In the genomic region with DNA sequence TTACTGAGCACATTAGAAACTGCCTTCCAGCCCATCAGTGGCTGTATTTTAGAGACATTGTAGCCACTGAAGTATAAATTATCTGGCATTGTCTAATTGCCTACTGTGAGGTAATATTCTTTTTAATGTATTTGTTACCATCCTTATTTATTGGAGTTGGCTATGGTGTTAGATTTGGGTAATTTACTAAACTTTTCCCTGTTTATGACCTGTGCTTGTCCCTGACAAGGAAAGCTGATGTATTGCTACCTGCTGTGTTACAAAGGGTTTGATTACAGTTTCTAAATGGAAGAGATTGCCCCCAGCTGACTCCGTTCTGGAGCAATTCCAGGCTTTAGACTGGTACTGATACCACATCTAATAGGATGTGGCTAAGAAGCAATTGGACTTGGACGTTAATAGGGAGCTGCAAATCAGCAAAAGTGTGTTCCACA, we compare ENCODE assay signal across 1 cellular context.
TF ChIP-seq lines count a peak whose summit lies in the region.

No MANE protein-coding gene starts in this region.

TF ChIP-seq in HEK293, 187 proteins besides CTCF, POLR2A, EP300 and RAD21 (continued from another document and continues in another):
- TF ChIP-seq, protein P1, sequence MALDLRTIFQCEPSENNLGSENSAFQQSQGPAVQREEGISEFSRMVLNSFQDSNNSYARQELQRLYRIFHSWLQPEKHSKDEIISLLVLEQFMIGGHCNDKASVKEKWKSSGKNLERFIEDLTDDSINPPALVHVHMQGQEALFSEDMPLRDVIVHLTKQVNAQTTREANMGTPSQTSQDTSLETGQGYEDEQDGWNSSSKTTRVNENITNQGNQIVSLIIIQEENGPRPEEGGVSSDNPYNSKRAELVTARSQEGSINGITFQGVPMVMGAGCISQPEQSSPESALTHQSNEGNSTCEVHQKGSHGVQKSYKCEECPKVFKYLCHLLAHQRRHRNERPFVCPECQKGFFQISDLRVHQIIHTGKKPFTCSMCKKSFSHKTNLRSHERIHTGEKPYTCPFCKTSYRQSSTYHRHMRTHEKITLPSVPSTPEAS (tag by site-specific recombination; IDR thresholded peaks at IDR 0.05): peak; percentile 34; the same call in 1 of the 2 replicates
- no peak for TF ChIP-seq ZNF623 (tag by site-specific recombination; IDR thresholded peaks at IDR 0.05)
- no peak for TF ChIP-seq WT1 (tag by site-specific recombination; IDR thresholded peaks at IDR 0.05)
- TF ChIP-seq, protein P2, sequence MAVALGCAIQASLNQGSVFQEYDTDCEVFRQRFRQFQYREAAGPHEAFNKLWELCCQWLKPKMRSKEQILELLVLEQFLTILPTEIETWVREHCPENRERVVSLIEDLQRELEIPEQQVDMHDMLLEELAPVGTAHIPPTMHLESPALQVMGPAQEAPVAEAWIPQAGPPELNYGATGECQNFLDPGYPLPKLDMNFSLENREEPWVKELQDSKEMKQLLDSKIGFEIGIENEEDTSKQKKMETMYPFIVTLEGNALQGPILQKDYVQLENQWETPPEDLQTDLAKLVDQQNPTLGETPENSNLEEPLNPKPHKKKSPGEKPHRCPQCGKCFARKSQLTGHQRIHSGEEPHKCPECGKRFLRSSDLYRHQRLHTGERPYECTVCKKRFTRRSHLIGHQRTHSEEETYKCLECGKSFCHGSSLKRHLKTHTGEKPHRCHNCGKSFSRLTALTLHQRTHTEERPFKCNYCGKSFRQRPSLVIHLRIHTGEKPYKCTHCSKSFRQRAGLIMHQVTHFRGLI (tag by site-specific recombination; IDR thresholded peaks at IDR 0.05): peak; percentile 48; the same call in 1 of the 2 replicates
- TF ChIP-seq KLF8 (tag by site-specific recombination; IDR thresholded peaks at IDR 0.05): peak; percentile 77
- no peak for TF ChIP-seq ZNF571 (tag by site-specific recombination; IDR thresholded peaks at IDR 0.05)
- no peak for TF ChIP-seq ZNF37A (tag by site-specific recombination; IDR thresholded peaks at IDR 0.05)
- TF ChIP-seq, protein P3, sequence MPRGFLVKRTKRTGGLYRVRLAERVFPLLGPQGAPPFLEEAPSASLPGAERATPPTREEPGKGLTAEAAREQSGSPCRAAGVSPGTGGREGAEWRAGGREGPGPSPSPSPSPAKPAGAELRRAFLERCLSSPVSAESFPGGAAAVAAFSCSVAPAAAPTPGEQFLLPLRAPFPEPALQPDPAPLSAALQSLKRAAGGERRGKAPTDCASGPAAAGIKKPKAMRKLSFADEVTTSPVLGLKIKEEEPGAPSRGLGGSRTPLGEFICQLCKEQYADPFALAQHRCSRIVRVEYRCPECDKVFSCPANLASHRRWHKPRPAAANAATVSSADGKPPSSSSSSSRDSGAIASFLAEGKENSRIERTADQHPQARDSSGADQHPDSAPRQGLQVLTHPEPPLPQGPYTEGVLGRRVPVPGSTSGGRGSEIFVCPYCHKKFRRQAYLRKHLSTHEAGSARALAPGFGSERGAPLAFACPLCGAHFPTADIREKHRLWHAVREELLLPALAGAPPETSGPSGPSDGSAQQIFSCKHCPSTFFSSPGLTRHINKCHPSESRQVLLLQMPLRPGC (tag by site-specific recombination; IDR thresholded peaks at IDR 0.05): peak; percentile 86
- TF ChIP-seq, protein P4, sequence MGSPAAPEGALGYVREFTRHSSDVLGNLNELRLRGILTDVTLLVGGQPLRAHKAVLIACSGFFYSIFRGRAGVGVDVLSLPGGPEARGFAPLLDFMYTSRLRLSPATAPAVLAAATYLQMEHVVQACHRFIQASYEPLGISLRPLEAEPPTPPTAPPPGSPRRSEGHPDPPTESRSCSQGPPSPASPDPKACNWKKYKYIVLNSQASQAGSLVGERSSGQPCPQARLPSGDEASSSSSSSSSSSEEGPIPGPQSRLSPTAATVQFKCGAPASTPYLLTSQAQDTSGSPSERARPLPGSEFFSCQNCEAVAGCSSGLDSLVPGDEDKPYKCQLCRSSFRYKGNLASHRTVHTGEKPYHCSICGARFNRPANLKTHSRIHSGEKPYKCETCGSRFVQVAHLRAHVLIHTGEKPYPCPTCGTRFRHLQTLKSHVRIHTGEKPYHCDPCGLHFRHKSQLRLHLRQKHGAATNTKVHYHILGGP (tag by site-specific recombination; IDR thresholded peaks at IDR 0.05): no peak
- TF ChIP-seq SCRT1 (tag by site-specific recombination; IDR thresholded peaks at IDR 0.05; ENCODE audit: borderline replicate concordance): peak; percentile 69
- TF ChIP-seq ZNF2 (tag by site-specific recombination; IDR thresholded peaks at IDR 0.05): peak; percentile 53; the same call in 1 of the 2 replicates
- peak; percentile 64 for TF ChIP-seq ZBTB20 (tag by site-specific recombination; IDR thresholded peaks at IDR 0.05)
- TF ChIP-seq ZNF350 (tag by site-specific recombination; IDR thresholded peaks at IDR 0.05): no peak
- TF ChIP-seq ZNF302 (tag by site-specific recombination; IDR thresholded peaks at IDR 0.05; ENCODE audit: low read depth): no peak
- TF ChIP-seq ZNF791 (tag by site-specific recombination; IDR thresholded peaks at IDR 0.05): no peak
- TF ChIP-seq ZNF114 (tag by site-specific recombination; IDR thresholded peaks at IDR 0.05): no peak
- TF ChIP-seq GLIS1 (tag by site-specific recombination; IDR thresholded peaks at IDR 0.05): peak; percentile 96
- TF ChIP-seq GLI2 (tag by site-specific recombination; IDR thresholded peaks at IDR 0.05; ENCODE audit: borderline replicate concordance, low read depth): peak; percentile 95
- TF ChIP-seq ZNF529 (tag by site-specific recombination; IDR thresholded peaks at IDR 0.05; ENCODE audit: insufficient replicate concordance): no peak
- TF ChIP-seq ZNF19 (tag by site-specific recombination; IDR thresholded peaks at IDR 0.05; ENCODE audit: low read depth): no peak
- no peak for TF ChIP-seq ZNF48 (tag by site-specific recombination; IDR thresholded peaks at IDR 0.05)
- peak; percentile 66; the same call in 1 of the 2 replicates for TF ChIP-seq ZNF391 (tag by site-specific recombination; IDR thresholded peaks at IDR 0.05; ENCODE audit: borderline replicate concordance, low read depth)
- TF ChIP-seq, protein P5, sequence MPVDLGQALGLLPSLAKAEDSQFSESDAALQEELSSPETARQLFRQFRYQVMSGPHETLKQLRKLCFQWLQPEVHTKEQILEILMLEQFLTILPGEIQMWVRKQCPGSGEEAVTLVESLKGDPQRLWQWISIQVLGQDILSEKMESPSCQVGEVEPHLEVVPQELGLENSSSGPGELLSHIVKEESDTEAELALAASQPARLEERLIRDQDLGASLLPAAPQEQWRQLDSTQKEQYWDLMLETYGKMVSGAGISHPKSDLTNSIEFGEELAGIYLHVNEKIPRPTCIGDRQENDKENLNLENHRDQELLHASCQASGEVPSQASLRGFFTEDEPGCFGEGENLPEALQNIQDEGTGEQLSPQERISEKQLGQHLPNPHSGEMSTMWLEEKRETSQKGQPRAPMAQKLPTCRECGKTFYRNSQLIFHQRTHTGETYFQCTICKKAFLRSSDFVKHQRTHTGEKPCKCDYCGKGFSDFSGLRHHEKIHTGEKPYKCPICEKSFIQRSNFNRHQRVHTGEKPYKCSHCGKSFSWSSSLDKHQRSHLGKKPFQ (tag by site-specific recombination; IDR thresholded peaks at IDR 0.05): peak; percentile 62
- TF ChIP-seq, protein P6, sequence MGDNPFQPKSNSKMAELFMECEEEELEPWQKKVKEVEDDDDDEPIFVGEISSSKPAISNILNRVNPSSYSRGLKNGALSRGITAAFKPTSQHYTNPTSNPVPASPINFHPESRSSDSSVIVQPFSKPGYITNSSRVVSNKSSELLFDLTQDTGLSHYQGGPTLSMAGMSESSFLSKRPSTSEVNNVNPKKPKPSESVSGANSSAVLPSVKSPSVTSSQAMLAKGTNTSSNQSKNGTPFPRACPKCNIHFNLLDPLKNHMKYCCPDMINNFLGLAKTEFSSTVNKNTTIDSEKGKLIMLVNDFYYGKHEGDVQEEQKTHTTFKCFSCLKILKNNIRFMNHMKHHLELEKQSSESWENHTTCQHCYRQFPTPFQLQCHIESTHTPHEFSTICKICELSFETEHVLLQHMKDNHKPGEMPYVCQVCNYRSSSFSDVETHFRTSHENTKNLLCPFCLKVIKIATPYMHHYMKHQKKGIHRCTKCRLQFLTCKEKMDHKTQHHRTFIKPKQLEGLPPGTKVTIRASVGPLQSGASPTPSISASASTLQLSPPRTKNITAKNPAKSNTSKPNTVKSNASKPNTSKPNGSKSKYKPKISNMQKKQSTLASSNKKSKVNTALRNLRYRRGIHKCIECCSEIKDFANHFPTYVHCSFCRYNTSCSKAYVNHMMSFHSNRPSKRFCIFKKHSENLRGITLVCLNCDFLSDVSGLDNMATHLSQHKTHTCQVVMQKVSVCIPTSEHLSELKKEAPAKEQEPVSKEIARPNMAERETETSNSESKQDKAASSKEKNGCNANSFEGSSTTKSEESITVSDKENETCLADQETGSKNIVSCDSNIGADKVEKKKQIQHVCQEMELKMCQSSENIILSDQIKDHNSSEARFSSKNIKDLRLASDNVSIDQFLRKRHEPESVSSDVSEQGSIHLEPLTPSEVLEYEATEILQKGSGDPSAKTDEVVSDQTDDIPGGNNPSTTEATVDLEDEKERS (tag by site-specific recombination; IDR thresholded peaks at IDR 0.05): no peak
- TF ChIP-seq, protein P7, sequence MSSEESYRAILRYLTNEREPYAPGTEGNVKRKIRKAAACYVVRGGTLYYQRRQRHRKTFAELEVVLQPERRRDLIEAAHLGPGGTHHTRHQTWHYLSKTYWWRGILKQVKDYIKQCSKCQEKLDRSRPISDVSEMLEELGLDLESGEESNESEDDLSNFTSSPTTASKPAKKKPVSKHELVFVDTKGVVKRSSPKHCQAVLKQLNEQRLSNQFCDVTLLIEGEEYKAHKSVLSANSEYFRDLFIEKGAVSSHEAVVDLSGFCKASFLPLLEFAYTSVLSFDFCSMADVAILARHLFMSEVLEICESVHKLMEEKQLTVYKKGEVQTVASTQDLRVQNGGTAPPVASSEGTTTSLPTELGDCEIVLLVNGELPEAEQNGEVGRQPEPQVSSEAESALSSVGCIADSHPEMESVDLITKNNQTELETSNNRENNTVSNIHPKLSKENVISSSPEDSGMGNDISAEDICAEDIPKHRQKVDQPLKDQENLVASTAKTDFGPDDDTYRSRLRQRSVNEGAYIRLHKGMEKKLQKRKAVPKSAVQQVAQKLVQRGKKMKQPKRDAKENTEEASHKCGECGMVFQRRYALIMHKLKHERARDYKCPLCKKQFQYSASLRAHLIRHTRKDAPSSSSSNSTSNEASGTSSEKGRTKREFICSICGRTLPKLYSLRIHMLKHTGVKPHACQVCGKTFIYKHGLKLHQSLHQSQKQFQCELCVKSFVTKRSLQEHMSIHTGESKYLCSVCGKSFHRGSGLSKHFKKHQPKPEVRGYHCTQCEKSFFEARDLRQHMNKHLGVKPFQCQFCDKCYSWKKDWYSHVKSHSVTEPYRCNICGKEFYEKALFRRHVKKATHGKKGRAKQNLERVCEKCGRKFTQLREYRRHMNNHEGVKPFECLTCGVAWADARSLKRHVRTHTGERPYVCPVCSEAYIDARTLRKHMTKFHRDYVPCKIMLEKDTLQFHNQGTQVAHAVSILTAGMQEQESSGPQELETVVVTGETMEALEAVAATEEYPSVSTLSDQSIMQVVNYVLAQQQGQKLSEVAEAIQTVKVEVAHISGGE (tag by site-specific recombination; conservative IDR thresholded peaks at IDR 0.05; ENCODE audit: low read depth): no peak
- no peak for TF ChIP-seq ZNF521 (tag by site-specific recombination; IDR thresholded peaks at IDR 0.05)
- TF ChIP-seq SP2 (tag by site-specific recombination; IDR thresholded peaks at IDR 0.05): no peak
- peak; percentile 76; the same call in 1 of the 2 replicates for TF ChIP-seq BCL11B (tag by site-specific recombination; IDR thresholded peaks at IDR 0.05; ENCODE audit: low read depth)
- TF ChIP-seq ZNF223 (tag by site-specific recombination; IDR thresholded peaks at IDR 0.05): no peak
- no peak for TF ChIP-seq ZNF776 (tag by site-specific recombination; IDR thresholded peaks at IDR 0.05; ENCODE audit: borderline replicate concordance)
- TF ChIP-seq ZBTB21 (tag by site-specific recombination; IDR thresholded peaks at IDR 0.05): peak; percentile 86
- no peak for TF ChIP-seq ZNF510 (tag by site-specific recombination; IDR thresholded peaks at IDR 0.05; ENCODE audit: insufficient replicate concordance)
- no peak for TF ChIP-seq ZNF280C (tag by site-specific recombination; IDR thresholded peaks at IDR 0.05)
- TF ChIP-seq ZNF513 (tag by site-specific recombination; IDR thresholded peaks at IDR 0.05): peak; percentile 33; the same call in 1 of the 2 replicates
- TF ChIP-seq ZNF596 (tag by site-specific recombination; IDR thresholded peaks at IDR 0.05): peak; percentile 50; the same call in 1 of the 2 replicates
- TF ChIP-seq, protein P8, sequence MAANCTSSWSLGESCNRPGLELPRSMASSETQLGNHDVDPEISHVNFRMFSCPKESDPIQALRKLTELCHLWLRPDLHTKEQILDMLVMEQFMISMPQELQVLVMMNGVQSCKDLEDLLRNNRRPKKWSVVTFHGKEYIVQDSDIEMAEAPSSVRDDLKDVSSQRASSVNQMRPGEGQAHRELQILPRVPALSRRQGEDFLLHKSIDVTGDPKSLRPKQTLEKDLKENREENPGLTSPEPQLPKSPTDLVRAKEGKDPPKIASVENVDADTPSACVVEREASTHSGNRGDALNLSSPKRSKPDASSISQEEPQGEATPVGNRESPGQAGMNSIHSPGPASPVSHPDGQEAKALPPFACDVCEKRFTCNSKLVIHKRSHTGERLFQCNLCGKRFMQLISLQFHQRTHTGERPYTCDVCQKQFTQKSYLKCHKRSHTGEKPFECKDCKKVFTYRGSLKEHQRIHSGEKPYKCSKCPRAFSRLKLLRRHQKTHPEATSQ (tag by site-specific recombination; IDR thresholded peaks at IDR 0.05): no peak
- TF ChIP-seq KLF1 (tag by site-specific recombination; IDR thresholded peaks at IDR 0.05): no peak
- peak; percentile 85 for TF ChIP-seq KLF10 (tag by site-specific recombination; IDR thresholded peaks at IDR 0.05)
